25 cellular contexts compared by ENCODE assay signal in the genomic region with DNA sequence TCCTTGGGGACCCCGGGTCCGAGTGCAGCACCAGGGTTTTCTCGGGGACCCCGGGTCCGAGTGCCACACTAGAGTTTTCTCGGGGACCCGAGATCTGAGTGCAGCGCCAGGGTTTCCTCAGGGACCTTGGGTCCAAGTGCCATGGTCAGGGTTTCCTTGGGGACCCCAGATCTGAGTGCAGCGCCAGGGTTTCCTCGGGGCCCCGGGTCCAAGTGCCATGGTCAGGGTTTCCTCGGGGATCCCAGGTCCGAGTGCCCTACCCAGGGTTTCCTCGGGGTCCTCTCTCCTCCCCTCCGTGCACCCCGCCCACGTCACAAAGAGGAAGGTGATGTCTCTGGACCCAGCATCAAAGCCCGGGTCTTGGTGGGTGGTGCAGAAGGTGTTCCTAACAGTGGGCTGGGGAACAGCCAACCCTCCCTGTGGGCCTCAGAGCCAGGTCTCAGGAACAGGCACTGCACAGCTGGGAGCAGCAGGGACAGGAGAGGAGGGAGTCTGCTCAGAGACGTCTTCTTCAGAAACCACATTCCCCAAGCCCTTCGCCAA.
"Had no signal": no experiment of that assay in that cellular context is flagged by ENCODE, and none has a peak within 500 bp of the region (broad histone marks: within the 10 kb centered on the region; RNA-seq: fewer than 3 reads in every experiment).

No MANE protein-coding gene starts in this region.

- H3K36me3 ChIP-seq: left lung, lower lobe of right lung, neural progenitor cell, pancreas, prostate gland, suprapubic skin, thoracic aorta, tibial artery, upper lobe of right lung had no signal

- H2AFZ ChIP-seq: neural progenitor cell had no signal

- H3K4me1 ChIP-seq: pancreas, prostate gland, tibial artery, upper lobe of right lung had no signal

- H3K4me2 ChIP-seq: neural progenitor cell had no signal

- H3K36me3 Mint-ChIP-seq: immature natural killer cell; stimulated activated effector memory CD8-positive, alpha-beta T cell treated with anti-CD3 and anti-CD28 coated beads, Interleukin-12 subunit alpha, Interleukin-12 subunit beta, amount 100 ng/mL, for 72 hours had no signal

- H3K27me3 Mint-ChIP-seq: naive thymus-derived CD8-positive, alpha-beta T cell; stimulated activated naive CD8-positive, alpha-beta T cell treated with anti-CD3 and anti-CD28 coated beads, Interleukin-15, Interleukin-2, amounts not matched to agents 100 ng/mL and 50 ng/mL, for 24 hours had no signal

- H3K4me3 Mint-ChIP-seq: immature natural killer cell; naive thymus-derived CD8-positive, alpha-beta T cell; nephron progenitor cell; neural progenitor cell; stimulated activated effector memory CD8-positive, alpha-beta T cell treated with anti-CD3 and anti-CD28 coated beads, Interleukin-12 subunit alpha, Interleukin-12 subunit beta, amount 100 ng/mL, for 72 hours; stimulated activated naive CD8-positive, alpha-beta T cell treated with anti-CD3 and anti-CD28 coated beads, Interleukin-15, Interleukin-2, amounts not matched to agents 100 ng/mL and 50 ng/mL, for 24 hours had no signal

- H3K27ac ChIP-seq: left lung, lower lobe of right lung, neural progenitor cell, pancreas, prostate gland, skin epidermis, suprapubic skin, thoracic aorta, tibial artery, upper lobe of right lung had no signal

- H3K27me3 ChIP-seq: neural progenitor cell, pancreas had no signal

- H3K27ac Mint-ChIP-seq: immature natural killer cell; nephron progenitor cell; neural progenitor cell; stimulated activated effector memory CD8-positive, alpha-beta T cell treated with anti-CD3 and anti-CD28 coated beads, Interleukin-12 subunit alpha, Interleukin-12 subunit beta, amount 100 ng/mL, for 72 hours; stimulated activated naive CD8-positive, alpha-beta T cell treated with anti-CD3 and anti-CD28 coated beads, Interleukin-15, Interleukin-2, amounts not matched to agents 100 ng/mL and 50 ng/mL, for 24 hours had no signal

- ATAC-seq: left colon; left lung; lower lobe of right lung; naive thymus-derived CD8-positive, alpha-beta T cell; pancreas; right cardiac atrium; sciatic nerve; stimulated activated effector memory CD8-positive, alpha-beta T cell treated with anti-CD3 and anti-CD28 coated beads, Interleukin-12 subunit alpha, Interleukin-12 subunit beta, amount 100 ng/mL, for 72 hours; upper lobe of right lung had no signal

- DNase-seq: hypothalamus; immature natural killer cell; left colon; lower lobe of right lung; mammary epithelial cell; mesenchymal stem cell; naive thymus-derived CD8-positive, alpha-beta T cell; nephron progenitor cell; retina; right cardiac atrium; stimulated activated CD4-positive, alpha-beta T cell treated with anti-CD3 and anti-CD28 coated beads, Interleukin-4, amount 100 ng/mL, for 24 hours; stimulated activated naive CD4-positive, alpha-beta T cell; tibial artery; trophoblast cell; upper lobe of right lung had no signal

- H3K9ac ChIP-seq: neural progenitor cell had no signal

- H3K4me3 ChIP-seq: left lung, lower lobe of right lung, neural progenitor cell, pancreas, prostate gland, skin epidermis, suprapubic skin, thoracic aorta, tibial artery, upper lobe of right lung had no signal

- H3K9me3 ChIP-seq: left lung, lower lobe of right lung, pancreas, prostate gland, suprapubic skin, thoracic aorta, tibial artery, upper lobe of right lung had no signal
